ENCODE assay signal across 16 cellular contexts in genomic region chr1:115832651-115833050, GRCh38. TPM values are rescaled to one million over a fixed set of nuclear protein-coding genes. Genes with fewer than 3 reads are reported as not detected.
"Had no signal": no experiment of that assay in that cellular context is flagged by ENCODE, and none has a peak within 500 bp of the region (broad histone marks: within the 10 kb centered on the region; RNA-seq: fewer than 3 reads in every experiment).

No MANE protein-coding gene starts in this region.

- H3K36me3 ChIP-seq: gastrocnemius medialis, heart left ventricle, left lung, upper lobe of right lung had no signal

- H3K4me3 Mint-ChIP-seq: mesothelial cell of epicardium; natural killer cell treated with Interleukin-12 subunit alpha and Interleukin-12 subunit beta and Interleukin-15 and Interleukin-18, amount 100 ng/mL, for 72 hours; stimulated activated naive B cell treated with anti-CD40 and anti-IgM and Interleukin-4, amounts not matched to agents 10 μg/mL and 1 μg/mL and 100 μg/mL, for 72 hours had no signal

- H3K4me3 ChIP-seq: gastrocnemius medialis, heart left ventricle, left lung, upper lobe of right lung had no signal

- DNase-seq: activated CD4-positive, alpha-beta T cell treated with anti-CD3 and anti-CD28 coated beads, Interleukin-2, amount 50 U/mL, for 1 hour; activated CD8-positive, alpha-beta memory T cell treated with anti-CD3 and anti-CD28 coated beads, Interleukin-2, amount 50 U/mL, for 48 hours; activated effector memory CD4-positive, alpha-beta T cell treated with Interleukin-2 at 50 U/mL for 16 hours; activated naive CD4-positive, alpha-beta T cell treated with anti-CD3 and anti-CD28 coated beads, Interleukin-2, amount 50 U/mL, for 16 hours; activated T-cell treated with anti-CD3 and anti-CD28 coated beads, Interleukin-2, amount 50 U/mL, for 48 hours; cerebellar nuclear complex; cortex of kidney; gastrocnemius medialis; heart left ventricle; left lung; stimulated activated naive B cell treated with anti-CD40 and anti-IgM and Interleukin-4, amounts not matched to agents 10 μg/mL and 1 μg/mL and 100 μg/mL, for 72 hours; upper lobe of right lung had no signal

- ATAC-seq: activated CD4-positive, CD25-positive, alpha-beta regulatory T cell treated with anti-CD3 and anti-CD28 coated beads, Interleukin-2, amount 50 U/mL, for 24 hours; gastrocnemius medialis; heart left ventricle; left lung; natural killer cell treated with Interleukin-12 subunit alpha and Interleukin-12 subunit beta and Interleukin-15 and Interleukin-18, amount 100 ng/mL, for 72 hours; sciatic nerve; stimulated activated naive B cell treated with anti-CD40 and anti-IgM and Interleukin-4, amounts not matched to agents 10 μg/mL and 1 μg/mL and 100 μg/mL, for 72 hours; upper lobe of right lung had no signal

- H3K4me1 ChIP-seq: gastrocnemius medialis had no signal

- H3K36me3 Mint-ChIP-seq: mesothelial cell of epicardium; natural killer cell treated with Interleukin-12 subunit alpha and Interleukin-12 subunit beta and Interleukin-15 and Interleukin-18, amount 100 ng/mL, for 72 hours; stimulated activated naive B cell treated with anti-CD40 and anti-IgM and Interleukin-4, amounts not matched to agents 10 μg/mL and 1 μg/mL and 100 μg/mL, for 72 hours had no signal

- H3K27ac ChIP-seq: gastrocnemius medialis, heart left ventricle, left lung, upper lobe of right lung had no signal

- H3K9me3 Mint-ChIP-seq: mesothelial cell of epicardium; natural killer cell treated with Interleukin-12 subunit alpha and Interleukin-12 subunit beta and Interleukin-15 and Interleukin-18, amount 100 ng/mL, for 72 hours; stimulated activated naive B cell treated with anti-CD40 and anti-IgM and Interleukin-4, amounts not matched to agents 10 μg/mL and 1 μg/mL and 100 μg/mL, for 72 hours had no signal

- H3K27ac Mint-ChIP-seq: mesothelial cell of epicardium; natural killer cell treated with Interleukin-12 subunit alpha and Interleukin-12 subunit beta and Interleukin-15 and Interleukin-18, amount 100 ng/mL, for 72 hours; stimulated activated naive B cell treated with anti-CD40 and anti-IgM and Interleukin-4, amounts not matched to agents 10 μg/mL and 1 μg/mL and 100 μg/mL, for 72 hours had no signal

- H3K9me3 ChIP-seq: gastrocnemius medialis, heart left ventricle, left lung, upper lobe of right lung had no signal

RNA-seq across cellular contexts. Expression of gene NHLH2, which starts 8.3 kb away (rescaled TPM):
- total RNA-seq: gastrocnemius medialis; heart left ventricle; left lung; natural killer cell treated with Interleukin-12 subunit alpha and Interleukin-12 subunit beta and Interleukin-15 and Interleukin-18, amount 100 ng/mL, for 72 hours; sciatic nerve had no signal
